Comparison of ENCODE assay signal across 16 cellular contexts in genomic region chr16:2936436-2937011, GRCh38. TPM values are rescaled to one million over a fixed set of nuclear protein-coding genes. Genes with fewer than 3 reads are reported as not detected.
A peak's percentile ranks its signal among the peaks of the same experiment; 100 is the strongest.
DNase-seq lines count a peak whose midpoint lies in the region; ATAC-seq and TF ChIP-seq lines count a peak whose summit lies in the region.
"Had no signal": no experiment of that assay in that cellular context is flagged by ENCODE, and none has a peak within 500 bp of the region (broad histone marks: within the 10 kb centered on the region; RNA-seq: fewer than 3 reads in every experiment).

No MANE protein-coding gene starts in this region.

- ATAC-seq in SK-N-SH treated with all-trans-retinoic acid at 6 μM for 48 hours = no peak
- ATAC-seq in HCT116 = peak; percentile 13; the same call in 1 of the 2 replicates
- no peak for ATAC-seq in GM21529 (IDR thresholded peaks at IDR 0.05; ENCODE audit: unreplicated experiment)
- ATAC-seq: A549; CD8-positive, alpha-beta T cell had no signal

- H2AFZ ChIP-seq in SK-N-SH (ENCODE audit: low read depth) (no peak overlapping the region), HCT116 (ENCODE audit: low read depth, low read length, poor library complexity, severe bottlenecking) (no peak overlapping the region), osteoblast (ENCODE audit: low read length) (no peak overlapping the region)

- no peak for TF ChIP-seq POLR2A in HCT116 (IDR thresholded peaks at IDR 0.05; ENCODE audit: borderline replicate concordance, extremely low read depth, insufficient read depth, insufficient read length)

- TF ChIP-seq CTCF in SK-N-SH (IDR thresholded peaks at IDR 0.05) = no peak
- TF ChIP-seq CTCF in HCT116 (IDR thresholded peaks at IDR 0.05 in 2 of 3, conservative IDR thresholded peaks at IDR 0.05 in 1 of 3; ENCODE audit: borderline replicate concordance in 1 of 3, insufficient read depth in 1 of 3, low read depth in 2 of 3, low read length in 2 of 3) = no peak
- TF ChIP-seq CTCF in osteoblast (IDR thresholded peaks at IDR 0.05; ENCODE audit: extremely low read depth, low read depth, low read length) = no peak

- no peaks in the 10 kb centered on the region for H3K9me2 ChIP-seq in SK-N-SH
- no peaks in the 10 kb centered on the region for H3K9me2 ChIP-seq in HCT116 (ENCODE audit: insufficient read depth)

- no peak overlapping the region for H3K4me2 ChIP-seq in SK-N-SH
- H3K4me2 ChIP-seq in HCT116 (ENCODE audit: low read length) = no peak overlapping the region
- no peak overlapping the region for H3K4me2 ChIP-seq in osteoblast (ENCODE audit: insufficient read depth, low read length)
- H3K4me2 ChIP-seq: A549 had no signal

- no peaks in the 10 kb centered on the region for H3K4me1 ChIP-seq in SK-N-SH (ENCODE audit: control insufficient read depth in 1 of 2, insufficient read depth in 2 of 2, low read depth in 1 of 2, low read length in 1 of 2)
- no peaks in the 10 kb centered on the region for H3K4me1 ChIP-seq in HCT116 (ENCODE audit: control insufficient read depth in 1 of 2, insufficient read depth in 2 of 2, low read length in 2 of 2)
- no peaks in the 10 kb centered on the region for H3K4me1 ChIP-seq in osteoblast (ENCODE audit: insufficient read depth, low read length)
- H3K4me1 ChIP-seq: A549 had no signal

- H4K20me1 ChIP-seq in SK-N-SH (ENCODE audit: insufficient read depth) (no peaks in the 10 kb centered on the region), HCT116 (ENCODE audit: insufficient read depth) (no peaks in the 10 kb centered on the region), osteoblast (ENCODE audit: insufficient read depth, low read length) (peaks cover 6% of the 10 kb centered on the region)

- DNase-seq in SK-N-SH = peak; percentile 14
- DNase-seq in HCT116 (ENCODE audit: low read depth, low spot score) = no peak
- DNase-seq in osteoblast (ENCODE audit: insufficient read length, low spot score, missing footprints) = peak; percentile 73
- no peak for DNase-seq in RKO (ENCODE audit: low spot score)
- no peak for DNase-seq in RPMI8226
- DNase-seq: AML-193; CD8-positive, alpha-beta T cell; COR-L47; GOT3; H9 had no signal

- no peak for TF ChIP-seq EP300 in SK-N-SH (IDR thresholded peaks at IDR 0.05; ENCODE audit: borderline replicate concordance in 1 of 2, low read depth in 1 of 2, low read length in 1 of 2)

- H3K79me2 ChIP-seq in SK-N-SH (ENCODE audit: insufficient read depth) = no peaks in the 10 kb centered on the region
- H3K79me2 ChIP-seq in HCT116 (ENCODE audit: insufficient read depth, low read length) = no peaks in the 10 kb centered on the region
- H3K79me2 ChIP-seq in osteoblast (ENCODE audit: insufficient read depth, low read length) = no peaks in the 10 kb centered on the region

- H3K9me3 ChIP-seq in SK-N-SH = no peaks in the 10 kb centered on the region
- H3K9me3 ChIP-seq in HCT116 (ENCODE audit: control insufficient read depth in 1 of 2, insufficient read depth in 1 of 2, low read depth in 1 of 2, low read length in 2 of 2) = no peaks in the 10 kb centered on the region
- H3K9me3 ChIP-seq in osteoblast (ENCODE audit: low read depth, low read length) = no peaks in the 10 kb centered on the region
- H3K9me3 ChIP-seq: A549 had no signal

- TF ChIP-seq RAD21 in SK-N-SH (IDR thresholded peaks at IDR 0.05; ENCODE audit: low read length) = no peak
- no peak for TF ChIP-seq RAD21 in HCT116 (IDR thresholded peaks at IDR 0.05; ENCODE audit: low read depth)

- H3K27ac ChIP-seq in SK-N-SH (ENCODE audit: low read depth in 2 of 2, low read length in 1 of 2) (no peak overlapping the region), HCT116 (ENCODE audit: low read depth, low read length) (no peak overlapping the region), osteoblast (ENCODE audit: low read depth, low read length) (no peak overlapping the region)
- H3K27ac ChIP-seq: 22Rv1, A549, HL-60 had no signal

- POLR2A ChIA-PET in SK-N-SH (lab: Yijun Ruan, JAX) (no interaction called here), HCT116 (lab: Charles Lee) (no interaction called here)

- H3K9ac ChIP-seq in SK-N-SH (no peak overlapping the region), HCT116 (ENCODE audit: low read length) (no peak overlapping the region)

- H3K36me3 ChIP-seq in SK-N-SH (replicated peaks in 1 of 2; ENCODE audit: control insufficient read depth in 1 of 2, insufficient read depth in 2 of 2, low read length in 1 of 2) (peaks cover 24 to 36% of the 10 kb centered on the region in 2 experiments), HCT116 (ENCODE audit: control insufficient read depth in 1 of 2, insufficient read depth in 2 of 2, low read length in 2 of 2) (peaks cover 14 to 16% of the 10 kb centered on the region in 2 experiments; a peak in 3 of 4 replicates), osteoblast (ENCODE audit: insufficient read depth, low read length) (peaks cover 52% of the 10 kb centered on the region)

- no TSS peak for BruUV-seq in HCT116 (replicated peaks; lab: Mats Ljungman, UMichigan)

- no peaks in the 10 kb centered on the region for H3F3A ChIP-seq in SK-N-SH (replicated peaks; ENCODE audit: insufficient read depth)

- RAD21 ChIA-PET in HCT116 (lab: Charles Lee; ENCODE audit: low non-redundant PET in 1 of 2, low total read pairs in 2 of 2, uncharacterized antibody in 2 of 2, unreplicated experiment in 2 of 2) = no interaction called here

- intact Hi-C loops in HCT116 (cut with micrococcal nuclease) = no loop called here

- 87% methylated on average over 12 of the region's 22 CpGs for WGBS in SK-N-SH (ENCODE audit: low lambda C conversion rate)

- no peak overlapping the region for H3K4me3 ChIP-seq in SK-N-SH (ENCODE audit: low read depth in 2 of 2, low read length in 1 of 2)
- no peak overlapping the region for H3K4me3 ChIP-seq in HCT116 (replicated peaks in 1 of 2; ENCODE audit: low read depth in 1 of 2, low read length in 2 of 2)
- no peak overlapping the region for H3K4me3 ChIP-seq in osteoblast (ENCODE audit: insufficient read depth, low read length)
- H3K4me3 ChIP-seq: A549 had no signal

- H3K27me3 ChIP-seq in SK-N-SH (ENCODE audit: insufficient read depth) = no peaks in the 10 kb centered on the region
- H3K27me3 ChIP-seq in HCT116 (ENCODE audit: insufficient read depth, low read length) = no peaks in the 10 kb centered on the region
- no peaks in the 10 kb centered on the region for H3K27me3 ChIP-seq in osteoblast (ENCODE audit: insufficient read depth, low read length)

- CTCF ChIA-PET in SK-N-SH (lab: Yijun Ruan, JAX) = interaction anchor here (1.2 to 3.5 kb wide), 2 partner anchors 10 to 26 kb away, joined by 4 to 15 read pairs; no protein-coding TSS in a partner anchor
- CTCF ChIA-PET in HCT116 (lab: Charles Lee) = no interaction called here

TF ChIP-seq in SK-N-SH, 30 proteins besides CTCF, POLR2A, EP300 and RAD21:
- TF ChIP-seq GABPA (IDR thresholded peaks at IDR 0.05; ENCODE audit: low read depth) (no peak), ELF1 (IDR thresholded peaks at IDR 0.05) (no peak)

TF ChIP-seq in SK-N-SH treated with all-trans-retinoic acid at 6 μM for 48 hours, 23 proteins besides CTCF, POLR2A, EP300 and RAD21 (continues in another document):
- TF ChIP-seq ZC3H10 (CRISPR knock-in tag; IDR thresholded peaks at IDR 0.05) (no peak), OSR1 (CRISPR knock-in tag; IDR thresholded peaks at IDR 0.05) (no peak), SNAI2 (CRISPR knock-in tag; IDR thresholded peaks at IDR 0.05) (no peak), ZFP30 (CRISPR knock-in tag; IDR thresholded peaks at IDR 0.05) (no peak), ARNTL (CRISPR knock-in tag; IDR thresholded peaks at IDR 0.05; ENCODE audit: borderline replicate concordance, low read depth) (no peak), CSDC2 (CRISPR knock-in tag; IDR thresholded peaks at IDR 0.05) (no peak)

TF ChIP-seq in HCT116, 20 proteins besides CTCF, POLR2A, EP300 and RAD21:
- TF ChIP-seq SIN3A (IDR thresholded peaks at IDR 0.05; ENCODE audit: low read depth) = no peak
- TF ChIP-seq FOSL1 (IDR thresholded peaks at IDR 0.05; ENCODE audit: low read depth) = no peak
- TF ChIP-seq POLR2AphosphoS5 (IDR thresholded peaks at IDR 0.05; ENCODE audit: low read depth, low read length) = no peak
- no peak for TF ChIP-seq ZFX (IDR thresholded peaks at IDR 0.05)
- TF ChIP-seq CEBPB (IDR thresholded peaks at IDR 0.05; ENCODE audit: low read depth) = no peak

RNA-seq across cellular contexts. Expression of gene FLYWCH1, which starts 24.8 kb away (rescaled TPM):
- 22.4 and 30.1 TPM in 2 replicates for polyA plus RNA-seq in SK-N-SH (2012; rRNA removed)
- polyA plus RNA-seq in SK-N-SH (2012; cell fraction: cytosol; rRNA removed) = 7.3 and 14.1 TPM in 2 replicates
- 102 and 122 TPM in 2 replicates for polyA plus RNA-seq in SK-N-SH (2012; cell fraction: nucleus; rRNA removed)
- 66.6 TPM for total RNA-seq in HCT116 (2021; ENCODE audit: unreplicated experiment)
- 55.1 and 64.5 TPM in 2 replicates for polyA plus RNA-seq in HCT116 (2012)
- 48.3 and 56.5 TPM in 2 replicates for total RNA-seq in osteoblast

RNA-seq across cellular contexts. Expression of gene KREMEN2, which starts 27.6 kb away (rescaled TPM):
- polyA plus RNA-seq in SK-N-SH (2012; rRNA removed) = 0.24 and 0.77 TPM in 2 replicates
- 0.28 and 0.46 TPM in 2 replicates for polyA plus RNA-seq in SK-N-SH (2012; cell fraction: cytosol; rRNA removed)
- polyA plus RNA-seq in SK-N-SH (2012; cell fraction: nucleus; rRNA removed) = 1.7 and 2.9 TPM in 2 replicates
- total RNA-seq in HCT116 (2021; ENCODE audit: unreplicated experiment) (14.1 TPM), osteoblast (not detected in 2 replicates)
- 5.7 and 6.9 TPM in 2 replicates for polyA plus RNA-seq in HCT116 (2012)
- total RNA-seq: CD8-positive, alpha-beta T cell had no signal
- polyA plus RNA-seq: BJ had no signal

RNA-seq across cellular contexts. Expression of gene PAQR4, which starts 32.6 kb away (rescaled TPM):
- polyA plus RNA-seq in SK-N-SH (2012; rRNA removed) = 8.4 and 8.8 TPM in 2 replicates
- polyA plus RNA-seq in SK-N-SH (2012; cell fraction: cytosol; rRNA removed) = 4.6 and 7.1 TPM in 2 replicates
- polyA plus RNA-seq in SK-N-SH (2012; cell fraction: nucleus; rRNA removed) = 12.8 and 17.6 TPM in 2 replicates
- 45.6 TPM for total RNA-seq in HCT116 (2021; ENCODE audit: unreplicated experiment)
- polyA plus RNA-seq in HCT116 (2012) = 24.8 and 27.4 TPM in 2 replicates
- 1.5 and 1.8 TPM in 2 replicates for total RNA-seq in osteoblast

RNA-seq across cellular contexts. Expression of gene PKMYT1, which starts 43.7 kb away (rescaled TPM):
- 5.3 and 8.5 TPM in 2 replicates for polyA plus RNA-seq in SK-N-SH (2012; rRNA removed)
- polyA plus RNA-seq in SK-N-SH (2012; cell fraction: cytosol; rRNA removed) = 3.2 and 6.7 TPM in 2 replicates
- 29.4 and 73.9 TPM in 2 replicates for polyA plus RNA-seq in SK-N-SH (2012; cell fraction: nucleus; rRNA removed)
- 104 TPM for total RNA-seq in HCT116 (2021; ENCODE audit: unreplicated experiment)
- 59.4 and 70.5 TPM in 2 replicates for polyA plus RNA-seq in HCT116 (2012)
- total RNA-seq in osteoblast = 1.4 and 2.1 TPM in 2 replicates

RNA-seq across cellular contexts. Expression of gene FLYWCH2, which starts 53.5 kb away (rescaled TPM):
- polyA plus RNA-seq in SK-N-SH (2012; rRNA removed) = 56.4 and 64.8 TPM in 2 replicates
- polyA plus RNA-seq in SK-N-SH (2012; cell fraction: cytosol; rRNA removed) = 26.4 and 44.3 TPM in 2 replicates
- polyA plus RNA-seq in SK-N-SH (2012; cell fraction: nucleus; rRNA removed) = 29.4 and 41.7 TPM in 2 replicates
- total RNA-seq in HCT116 (2021; ENCODE audit: unreplicated experiment) = 33.7 TPM
- polyA plus RNA-seq in HCT116 (2012) = 43.1 and 43.8 TPM in 2 replicates
- total RNA-seq in osteoblast = 38.7 and 43.6 TPM in 2 replicates

Comparison
In these comparisons a context has a peak if more than half of its experiments do, and no peak if none do; other contexts are left out.
1. DNase-seq: peak in SK-N-SH (single experiment) and osteoblast (single experiment); none in HCT116 (single experiment), RKO (single experiment) and RPMI8226 (single experiment).
2. RNA of gene KREMEN2, which starts 27.6 kb away (total RNA-seq): 14.1 TPM in HCT116 (single experiment); not detected in osteoblast; every median in the first group is over 10 times any median in the second.
3. RNA of gene PAQR4, which starts 32.6 kb away (total RNA-seq): 45.6 TPM in HCT116 (single experiment); 1.5 to 1.8 TPM in osteoblast; every median in the first group is over 10 times any median in the second.